In genomic region chr11:67606150-67606476, GRCh38 we compare ENCODE assay signal across 8 cellular contexts. TPM values are rescaled to one million over a fixed set of nuclear protein-coding genes. Genes with fewer than 3 reads are reported as not detected.
A peak's percentile ranks its signal among the peaks of the same experiment; 100 is the strongest.
DNase-seq lines count a peak whose midpoint lies in the region; ATAC-seq and TF ChIP-seq lines count a peak whose summit lies in the region.

No MANE protein-coding gene starts in this region.

- ATAC-seq in PC-3: no peak
- ATAC-seq in HG02678 (IDR thresholded peaks at IDR 0.05; ENCODE audit: unreplicated experiment): no peak
- no peak for ATAC-seq in GM21447 (IDR thresholded peaks at IDR 0.05; ENCODE audit: unreplicated experiment)

- 42 to 81% methylated on average over 4 to 7 of the region's 14 CpGs for WGBS in esophagus squamous epithelium, 2 donors

- BruUV-seq in PC-3 (replicated peaks; lab: Mats Ljungman, UMichigan): TSS peak; percentile 69

- no peaks in the 10 kb centered on the region for H3K9me3 ChIP-seq in CD8-positive, alpha-beta memory T cell (ENCODE audit: low read length)
- H3K9me3 ChIP-seq in PC-3 (ENCODE audit: low read length) (no peaks in the 10 kb centered on the region), esophagus squamous epithelium (no peaks in the 10 kb centered on the region)

- intact Hi-C loops in PC-3 (cut with micrococcal nuclease): loop anchor here (1.0 kb wide), 2 partner anchors 34 to 98 kb away; partner anchors contain the start of gene CDK2AP2
- intact Hi-C loops in esophagus squamous epithelium (cut with DNase I): no loop called here

- peak overlapping the region; percentile 23; the same call in 1 of the 2 replicates for H3K9ac ChIP-seq in PC-3 (ENCODE audit: low read length)

- H3K27ac Mint-ChIP-seq in CD8-positive, alpha-beta memory T cell: peak overlapping the region; percentile 55 to 93 (median 90)
- H3K27ac Mint-ChIP-seq in osteocyte (ENCODE audit: unreplicated experiment): peak overlapping the region; percentile 57

- peaks cover 6 to 30% (median 15%) of the 10 kb centered on the region in 3 donors for H3K4me1 Mint-ChIP-seq in CD8-positive, alpha-beta memory T cell
- H3K4me1 Mint-ChIP-seq in osteocyte (ENCODE audit: unreplicated experiment): peaks cover 9% of the 10 kb centered on the region

- no peak for TF ChIP-seq POLR2A in esophagus squamous epithelium (IDR thresholded peaks at IDR 0.05)

- no peaks in the 10 kb centered on the region for H4K20me1 ChIP-seq in PC-3 (ENCODE audit: low read length)

- no peaks in the 10 kb centered on the region for H3K27me3 ChIP-seq in CD8-positive, alpha-beta memory T cell (ENCODE audit: insufficient read depth, low read length, poor library complexity, severe bottlenecking)
- H3K27me3 ChIP-seq in PC-3 (ENCODE audit: low read length): no peaks in the 10 kb centered on the region
- no peaks in the 10 kb centered on the region for H3K27me3 ChIP-seq in esophagus squamous epithelium

- peaks cover 6 to 10% of the 10 kb centered on the region in 2 donors for H3K27me3 Mint-ChIP-seq in CD8-positive, alpha-beta memory T cell
- peaks cover 13% of the 10 kb centered on the region for H3K27me3 Mint-ChIP-seq in osteocyte (ENCODE audit: unreplicated experiment)

- H2AFZ ChIP-seq in PC-3 (ENCODE audit: low read length): peak overlapping the region; percentile 95

- H3K4me3 Mint-ChIP-seq in CD8-positive, alpha-beta memory T cell: peak overlapping the region; percentile 84 to 96 (median 91)
- peak overlapping the region; percentile 85 for H3K4me3 Mint-ChIP-seq in osteocyte (ENCODE audit: unreplicated experiment)

- H3K9me2 ChIP-seq in PC-3 (replicated peaks; ENCODE audit: low read length): no peaks in the 10 kb centered on the region

- H3K9me3 Mint-ChIP-seq in CD8-positive, alpha-beta memory T cell: no peaks in the 10 kb centered on the region
- H3K9me3 Mint-ChIP-seq in osteocyte (ENCODE audit: unreplicated experiment): no peaks in the 10 kb centered on the region

- TF ChIP-seq CTCF in PC-3 (conservative IDR thresholded peaks at IDR 0.05; ENCODE audit: low read depth, low read length): no peak
- TF ChIP-seq CTCF in esophagus squamous epithelium (IDR thresholded peaks at IDR 0.05): no peak
- TF ChIP-seq CTCF in osteocyte (IDR thresholded peaks at IDR 0.05): no peak

- peak overlapping the region; percentile 71 for H3K4me3 ChIP-seq in CD8-positive, alpha-beta memory T cell (ENCODE audit: low read length)
- H3K4me3 ChIP-seq in PC-3 (ENCODE audit: low read length) (peak overlapping the region; percentile 92), esophagus squamous epithelium (peak overlapping the region; percentile 89 to 99 (median 92))

- peak overlapping the region; percentile 75 for H3K27ac ChIP-seq in CD8-positive, alpha-beta memory T cell (ENCODE audit: low read depth, low read length)
- no peak overlapping the region for H3K27ac ChIP-seq in PC-3 (ENCODE audit: low read length)
- H3K27ac ChIP-seq in esophagus squamous epithelium: peak overlapping the region; percentile 85 to 97 (median 94)

- peaks cover 0 to 28% (median 2%) of the 10 kb centered on the region in 3 donors for H3K36me3 Mint-ChIP-seq in CD8-positive, alpha-beta memory T cell
- H3K36me3 Mint-ChIP-seq in osteocyte (ENCODE audit: unreplicated experiment): peaks cover 2% of the 10 kb centered on the region

- DNase-seq in CD8-positive, alpha-beta memory T cell: no peak
- no peak for DNase-seq in PC-3
- DNase-seq in esophagus squamous epithelium (lab: John Stamatoyannopoulos, UW): no peak
- DNase-seq in osteocyte (ENCODE audit: extremely low spot score, unreplicated experiment): no peak
- DNase-seq in SKM-1 treated with dmso at 0.1 percent for 144 hours (lab: John Stamatoyannopoulos, UW; ENCODE audit: unreplicated experiment): no peak
- no peak for DNase-seq in activated CD4-positive, CD25-positive, alpha-beta regulatory T cell treated with anti-CD3 and anti-CD28 coated beads, Interleukin-2, amount 50 U/mL, for 72 hours

- H3K4me2 ChIP-seq in PC-3 (ENCODE audit: low read length): peak overlapping the region; percentile 97

- peaks cover 18% of the 10 kb centered on the region for H3K4me1 ChIP-seq in CD8-positive, alpha-beta memory T cell (ENCODE audit: insufficient read depth, low read length)
- peaks cover 16% of the 10 kb centered on the region; the same call in 1 of the 2 replicates for H3K4me1 ChIP-seq in PC-3 (ENCODE audit: insufficient read depth, low read length)
- H3K4me1 ChIP-seq in esophagus squamous epithelium: peaks cover 13 to 42% (median 17%) of the 10 kb centered on the region in 3 donors

- no peaks in the 10 kb centered on the region for H3F3A ChIP-seq in PC-3 (ENCODE audit: low read length, unreplicated experiment)

- CTCF ChIA-PET in CD8-positive, alpha-beta memory T cell (lab: Charles Lee): no interaction called here
- CTCF ChIA-PET in PC-3 (lab: Charles Lee): no interaction called here

- peaks cover 18% of the 10 kb centered on the region for H3K36me3 ChIP-seq in CD8-positive, alpha-beta memory T cell (ENCODE audit: insufficient read depth, low read length)
- H3K36me3 ChIP-seq in PC-3 (ENCODE audit: low read depth, low read length) (peaks cover 24% of the 10 kb centered on the region), esophagus squamous epithelium (peaks cover 13 to 30% (median 22%) of the 10 kb centered on the region in 3 donors)

- H3K79me2 ChIP-seq in PC-3 (ENCODE audit: low read length): peaks cover 23% of the 10 kb centered on the region

- POLR2A ChIA-PET in CD8-positive, alpha-beta memory T cell (lab: Charles Lee): no interaction called here
- POLR2A ChIA-PET in PC-3 (lab: Charles Lee; ENCODE audit: unreplicated experiment): no interaction called here

RNA-seq across cellular contexts. Expression of gene NDUFV1, which starts 0.6 kb away (rescaled TPM):
- 100 to 1,000 TPM; 321 to 326 TPM for total RNA-seq in CD8-positive, alpha-beta memory T cell
- 140 TPM for polyA plus RNA-seq in CD8-positive, alpha-beta memory T cell
- total RNA-seq in PC-3 (2014; rRNA removed): 499 and 686 TPM in 2 replicates
- total RNA-seq in esophagus squamous epithelium: 100 to 1,000 TPM; 206 to 260 (median 254) TPM
- 180 and 185 TPM in 2 replicates for total RNA-seq in osteocyte

RNA-seq across cellular contexts. Expression of gene GSTP1, which starts 22.5 kb away (rescaled TPM):
- 100 to 1,000 TPM; 462 to 474 TPM for total RNA-seq in CD8-positive, alpha-beta memory T cell
- 333 TPM for polyA plus RNA-seq in CD8-positive, alpha-beta memory T cell
- 1,049 and 1,154 TPM in 2 replicates for total RNA-seq in PC-3 (2014; rRNA removed)
- 1,000 to 10,000 TPM; 2,883 to 4,990 (median 3,239) TPM for total RNA-seq in esophagus squamous epithelium
- 509 and 544 TPM in 2 replicates for total RNA-seq in osteocyte

RNA-seq across cellular contexts. Expression of gene NUDT8, which starts 23.6 kb away (rescaled TPM):
- total RNA-seq in CD8-positive, alpha-beta memory T cell: 10 to 100 TPM; 26.2 to 27.9 TPM
- polyA plus RNA-seq in CD8-positive, alpha-beta memory T cell: 3.5 TPM
- total RNA-seq in PC-3 (2014; rRNA removed) (36.3 and 50.6 TPM in 2 replicates), esophagus squamous epithelium (10 to 100 TPM; 37.5 to 68.0 (median 47.0) TPM), osteocyte (5.9 and 8.0 TPM in 2 replicates)

RNA-seq across cellular contexts. Expression of gene TBX10, which starts 33.5 kb away (rescaled TPM):
- not detected for total RNA-seq in CD8-positive, alpha-beta memory T cell
- polyA plus RNA-seq in CD8-positive, alpha-beta memory T cell: not detected
- total RNA-seq in PC-3 (2014; rRNA removed) (not detected in 2 replicates), esophagus squamous epithelium (not detected), osteocyte (not detected in 2 replicates)

RNA-seq across cellular contexts. Expression of gene ACY3, which starts 44.4 kb away (rescaled TPM):
- total RNA-seq in CD8-positive, alpha-beta memory T cell: under 1 TPM; 0.49 to 0.55 TPM
- 0.38 TPM for polyA plus RNA-seq in CD8-positive, alpha-beta memory T cell
- total RNA-seq in PC-3 (2014; rRNA removed): not detected in 2 replicates
- under 1 TPM in 1 of 4 donors, not detected in 3; 0.44 TPM for total RNA-seq in esophagus squamous epithelium
- not detected in 2 replicates for total RNA-seq in osteocyte
